Comparison of ENCODE assay signal across 1 cellular context in the genomic region with DNA sequence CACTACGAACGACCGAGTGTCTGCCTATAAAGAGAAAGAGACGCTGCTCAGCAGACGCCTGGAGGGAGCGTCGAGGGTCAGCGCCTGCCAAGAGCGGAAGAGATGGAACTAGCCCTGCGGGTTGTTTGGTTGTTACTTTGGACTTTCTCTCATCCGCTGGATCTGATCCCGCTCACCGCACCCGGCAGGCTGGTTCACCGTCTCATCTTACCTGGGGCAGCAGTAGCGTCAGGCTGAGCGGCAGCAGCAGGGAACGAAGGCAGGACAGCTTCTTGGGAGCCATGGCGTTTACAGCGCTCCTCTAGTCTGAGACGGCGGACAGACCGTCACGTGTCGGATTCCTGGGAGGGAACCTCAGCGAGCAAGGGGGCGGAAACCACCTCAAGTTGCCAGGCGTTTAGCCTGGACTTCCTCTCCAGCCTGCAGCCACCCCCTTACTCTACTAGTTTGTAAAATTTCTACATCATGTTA.
TF ChIP-seq lines count a peak whose summit lies in the region.

No MANE protein-coding gene starts in this region.

TF ChIP-seq in endothelial cell of umbilical vein, 7 proteins besides CTCF, POLR2A, EP300 and RAD21:
- TF ChIP-seq GATA2 (IDR thresholded peaks at IDR 0.05; ENCODE audit: insufficient read depth, insufficient read length, low read depth, low read length) (no peak), FOS (IDR thresholded peaks at IDR 0.05; ENCODE audit: borderline replicate concordance, insufficient read depth, low read length) (no peak), JUN (IDR thresholded peaks at IDR 0.05; ENCODE audit: borderline replicate concordance, insufficient read depth, insufficient read length, low read depth) (no peak), EZH2 (IDR thresholded peaks at IDR 0.05; ENCODE audit: borderline replicate concordance, low read depth, low read length, severe bottlenecking) (no peak), MAX (IDR thresholded peaks at IDR 0.05; ENCODE audit: insufficient read depth, insufficient read length) (no peak), MYC (IDR thresholded peaks at IDR 0.05; ENCODE audit: low read depth, low read length) (no peak), POLR2AphosphoS5 (IDR thresholded peaks at IDR 0.05; ENCODE audit: insufficient read depth, low read depth, low read length) (no peak)
TF ChIP-seq in endothelial cell of umbilical vein: peak in this region for 0.
